In genomic region chr17:75666959-75667790, GRCh38 we compare ENCODE assay signal across 1 cellular context.
A peak's percentile ranks its signal among the peaks of the same experiment; 100 is the strongest.
TF ChIP-seq lines count a peak whose summit lies in the region.

Gene RECQL5, minus strand, starts transcription at chr17:75667154. Its CDS starts 597 bp downstream, at chr17:75666557.
Gene SAP30BP, plus strand, starts transcription at chr17:75667338. Its CDS starts 35 bp downstream, at chr17:75667373.

TF ChIP-seq in HepG2, 621 proteins besides CTCF, POLR2A, EP300 and RAD21 (continued from another document and continues in another):
- TF ChIP-seq, protein P1, sequence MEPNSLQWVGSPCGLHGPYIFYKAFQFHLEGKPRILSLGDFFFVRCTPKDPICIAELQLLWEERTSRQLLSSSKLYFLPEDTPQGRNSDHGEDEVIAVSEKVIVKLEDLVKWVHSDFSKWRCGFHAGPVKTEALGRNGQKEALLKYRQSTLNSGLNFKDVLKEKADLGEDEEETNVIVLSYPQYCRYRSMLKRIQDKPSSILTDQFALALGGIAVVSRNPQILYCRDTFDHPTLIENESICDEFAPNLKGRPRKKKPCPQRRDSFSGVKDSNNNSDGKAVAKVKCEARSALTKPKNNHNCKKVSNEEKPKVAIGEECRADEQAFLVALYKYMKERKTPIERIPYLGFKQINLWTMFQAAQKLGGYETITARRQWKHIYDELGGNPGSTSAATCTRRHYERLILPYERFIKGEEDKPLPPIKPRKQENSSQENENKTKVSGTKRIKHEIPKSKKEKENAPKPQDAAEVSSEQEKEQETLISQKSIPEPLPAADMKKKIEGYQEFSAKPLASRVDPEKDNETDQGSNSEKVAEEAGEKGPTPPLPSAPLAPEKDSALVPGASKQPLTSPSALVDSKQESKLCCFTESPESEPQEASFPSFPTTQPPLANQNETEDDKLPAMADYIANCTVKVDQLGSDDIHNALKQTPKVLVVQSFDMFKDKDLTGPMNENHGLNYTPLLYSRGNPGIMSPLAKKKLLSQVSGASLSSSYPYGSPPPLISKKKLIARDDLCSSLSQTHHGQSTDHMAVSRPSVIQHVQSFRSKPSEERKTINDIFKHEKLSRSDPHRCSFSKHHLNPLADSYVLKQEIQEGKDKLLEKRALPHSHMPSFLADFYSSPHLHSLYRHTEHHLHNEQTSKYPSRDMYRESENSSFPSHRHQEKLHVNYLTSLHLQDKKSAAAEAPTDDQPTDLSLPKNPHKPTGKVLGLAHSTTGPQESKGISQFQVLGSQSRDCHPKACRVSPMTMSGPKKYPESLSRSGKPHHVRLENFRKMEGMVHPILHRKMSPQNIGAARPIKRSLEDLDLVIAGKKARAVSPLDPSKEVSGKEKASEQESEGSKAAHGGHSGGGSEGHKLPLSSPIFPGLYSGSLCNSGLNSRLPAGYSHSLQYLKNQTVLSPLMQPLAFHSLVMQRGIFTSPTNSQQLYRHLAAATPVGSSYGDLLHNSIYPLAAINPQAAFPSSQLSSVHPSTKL (CRISPR knock-in tag; IDR thresholded peaks at IDR 0.05), result peak; percentile 37; the same call in 1 of the 2 replicates
- no peak for TF ChIP-seq KLF15 (CRISPR knock-in tag; IDR thresholded peaks at IDR 0.05; ENCODE audit: borderline replicate concordance)
- TF ChIP-seq, protein P2, sequence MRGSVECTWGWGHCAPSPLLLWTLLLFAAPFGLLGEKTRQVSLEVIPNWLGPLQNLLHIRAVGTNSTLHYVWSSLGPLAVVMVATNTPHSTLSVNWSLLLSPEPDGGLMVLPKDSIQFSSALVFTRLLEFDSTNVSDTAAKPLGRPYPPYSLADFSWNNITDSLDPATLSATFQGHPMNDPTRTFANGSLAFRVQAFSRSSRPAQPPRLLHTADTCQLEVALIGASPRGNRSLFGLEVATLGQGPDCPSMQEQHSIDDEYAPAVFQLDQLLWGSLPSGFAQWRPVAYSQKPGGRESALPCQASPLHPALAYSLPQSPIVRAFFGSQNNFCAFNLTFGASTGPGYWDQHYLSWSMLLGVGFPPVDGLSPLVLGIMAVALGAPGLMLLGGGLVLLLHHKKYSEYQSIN (CRISPR knock-in tag; IDR thresholded peaks at IDR 0.05; ENCODE audit: borderline replicate concordance), result no peak
- TF ChIP-seq ZNF276 (CRISPR knock-in tag; IDR thresholded peaks at IDR 0.05; ENCODE audit: low read depth), result no peak
- TF ChIP-seq CHD2 (IDR thresholded peaks at IDR 0.05; ENCODE audit: low read depth, low read length), result 0 out of 2 replicates have a peak, but pooled peaks have one; percentile 9
- peak; percentile 38 for TF ChIP-seq TGIF2 (CRISPR knock-in tag; IDR thresholded peaks at IDR 0.05)
- TF ChIP-seq SNRNP70 (IDR thresholded peaks at IDR 0.05; ENCODE audit: low read depth, low read length), result no peak
- no peak for TF ChIP-seq ONECUT2 (CRISPR knock-in tag; IDR thresholded peaks at IDR 0.05)
- 0 out of 2 replicates have a peak, but pooled peaks have one; percentile 23 for TF ChIP-seq ZNF329 (CRISPR knock-in tag; IDR thresholded peaks at IDR 0.05; ENCODE audit: low read depth)
- no peak; the same call in 1 of the 2 replicates for TF ChIP-seq REPIN1 (CRISPR knock-in tag; IDR thresholded peaks at IDR 0.05; ENCODE audit: borderline replicate concordance, low read depth)
- no peak for TF ChIP-seq ZNF326 (CRISPR knock-in tag; IDR thresholded peaks at IDR 0.05; ENCODE audit: borderline replicate concordance)
- TF ChIP-seq FIP1L1 (IDR thresholded peaks at IDR 0.05; ENCODE audit: borderline replicate concordance, insufficient read depth, low read depth, low read length), result 0 out of 2 replicates have a peak, but pooled peaks have one; percentile 22
- no peak for TF ChIP-seq MAF1 (CRISPR knock-in tag; IDR thresholded peaks at IDR 0.05; ENCODE audit: borderline replicate concordance)
- no peak for TF ChIP-seq GPN1 (CRISPR knock-in tag; IDR thresholded peaks at IDR 0.05; ENCODE audit: borderline replicate concordance)
- TF ChIP-seq HNRNPUL1 (IDR thresholded peaks at IDR 0.05; ENCODE audit: low read depth, low read length), result no peak
- TF ChIP-seq, protein P3, sequence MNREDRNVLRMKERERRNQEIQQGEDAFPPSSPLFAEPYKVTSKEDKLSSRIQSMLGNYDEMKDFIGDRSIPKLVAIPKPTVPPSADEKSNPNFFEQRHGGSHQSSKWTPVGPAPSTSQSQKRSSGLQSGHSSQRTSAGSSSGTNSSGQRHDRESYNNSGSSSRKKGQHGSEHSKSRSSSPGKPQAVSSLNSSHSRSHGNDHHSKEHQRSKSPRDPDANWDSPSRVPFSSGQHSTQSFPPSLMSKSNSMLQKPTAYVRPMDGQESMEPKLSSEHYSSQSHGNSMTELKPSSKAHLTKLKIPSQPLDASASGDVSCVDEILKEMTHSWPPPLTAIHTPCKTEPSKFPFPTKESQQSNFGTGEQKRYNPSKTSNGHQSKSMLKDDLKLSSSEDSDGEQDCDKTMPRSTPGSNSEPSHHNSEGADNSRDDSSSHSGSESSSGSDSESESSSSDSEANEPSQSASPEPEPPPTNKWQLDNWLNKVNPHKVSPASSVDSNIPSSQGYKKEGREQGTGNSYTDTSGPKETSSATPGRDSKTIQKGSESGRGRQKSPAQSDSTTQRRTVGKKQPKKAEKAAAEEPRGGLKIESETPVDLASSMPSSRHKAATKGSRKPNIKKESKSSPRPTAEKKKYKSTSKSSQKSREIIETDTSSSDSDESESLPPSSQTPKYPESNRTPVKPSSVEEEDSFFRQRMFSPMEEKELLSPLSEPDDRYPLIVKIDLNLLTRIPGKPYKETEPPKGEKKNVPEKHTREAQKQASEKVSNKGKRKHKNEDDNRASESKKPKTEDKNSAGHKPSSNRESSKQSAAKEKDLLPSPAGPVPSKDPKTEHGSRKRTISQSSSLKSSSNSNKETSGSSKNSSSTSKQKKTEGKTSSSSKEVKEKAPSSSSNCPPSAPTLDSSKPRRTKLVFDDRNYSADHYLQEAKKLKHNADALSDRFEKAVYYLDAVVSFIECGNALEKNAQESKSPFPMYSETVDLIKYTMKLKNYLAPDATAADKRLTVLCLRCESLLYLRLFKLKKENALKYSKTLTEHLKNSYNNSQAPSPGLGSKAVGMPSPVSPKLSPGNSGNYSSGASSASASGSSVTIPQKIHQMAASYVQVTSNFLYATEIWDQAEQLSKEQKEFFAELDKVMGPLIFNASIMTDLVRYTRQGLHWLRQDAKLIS (CRISPR knock-in tag; IDR thresholded peaks at IDR 0.05), result no peak
- TF ChIP-seq ZNF598 (CRISPR knock-in tag; IDR thresholded peaks at IDR 0.05; ENCODE audit: borderline replicate concordance), result peak; percentile 45; the same call in 1 of the 2 replicates
- no peak for TF ChIP-seq MLLT10 (CRISPR knock-in tag; IDR thresholded peaks at IDR 0.05)
- TF ChIP-seq CBFB (CRISPR knock-in tag; IDR thresholded peaks at IDR 0.05), result peak; percentile 31; the same call in 1 of the 2 replicates
- TF ChIP-seq RNF219 (CRISPR knock-in tag; IDR thresholded peaks at IDR 0.05), result no peak
- peak; percentile 82; the same call in 1 of the 2 replicates for TF ChIP-seq SALL1 (CRISPR knock-in tag; IDR thresholded peaks at IDR 0.05)
- TF ChIP-seq MAFK (conservative IDR thresholded peaks at IDR 0.05 in 1 of 2, IDR thresholded peaks at IDR 0.05 in 1 of 2; ENCODE audit: low read length in 2 of 2), result 0 out of 4 replicates have a peak, but pooled peaks of 1 of the 2 experiments have one; percentile 4
- peak; percentile 64; the same call in 1 of the 2 replicates for TF ChIP-seq U2AF2 (IDR thresholded peaks at IDR 0.05; ENCODE audit: low read depth, low read length)
- peak; percentile 78; the same call in 1 of the 2 replicates for TF ChIP-seq ZNF891 (CRISPR knock-in tag; IDR thresholded peaks at IDR 0.05)
- 0 out of 2 replicates have a peak, but pooled peaks have one; percentile 4 for TF ChIP-seq CC2D1A (CRISPR knock-in tag; IDR thresholded peaks at IDR 0.05)
- TF ChIP-seq ATF5 (CRISPR knock-in tag; IDR thresholded peaks at IDR 0.05; ENCODE audit: low read depth), result no peak
- TF ChIP-seq CBX1 (IDR thresholded peaks at IDR 0.05; ENCODE audit: low read depth), result no peak
- no peak for TF ChIP-seq TEAD3 (CRISPR knock-in tag; optimal IDR thresholded peaks at IDR 0.05; ENCODE audit: borderline replicate concordance)
- TF ChIP-seq, protein P4, sequence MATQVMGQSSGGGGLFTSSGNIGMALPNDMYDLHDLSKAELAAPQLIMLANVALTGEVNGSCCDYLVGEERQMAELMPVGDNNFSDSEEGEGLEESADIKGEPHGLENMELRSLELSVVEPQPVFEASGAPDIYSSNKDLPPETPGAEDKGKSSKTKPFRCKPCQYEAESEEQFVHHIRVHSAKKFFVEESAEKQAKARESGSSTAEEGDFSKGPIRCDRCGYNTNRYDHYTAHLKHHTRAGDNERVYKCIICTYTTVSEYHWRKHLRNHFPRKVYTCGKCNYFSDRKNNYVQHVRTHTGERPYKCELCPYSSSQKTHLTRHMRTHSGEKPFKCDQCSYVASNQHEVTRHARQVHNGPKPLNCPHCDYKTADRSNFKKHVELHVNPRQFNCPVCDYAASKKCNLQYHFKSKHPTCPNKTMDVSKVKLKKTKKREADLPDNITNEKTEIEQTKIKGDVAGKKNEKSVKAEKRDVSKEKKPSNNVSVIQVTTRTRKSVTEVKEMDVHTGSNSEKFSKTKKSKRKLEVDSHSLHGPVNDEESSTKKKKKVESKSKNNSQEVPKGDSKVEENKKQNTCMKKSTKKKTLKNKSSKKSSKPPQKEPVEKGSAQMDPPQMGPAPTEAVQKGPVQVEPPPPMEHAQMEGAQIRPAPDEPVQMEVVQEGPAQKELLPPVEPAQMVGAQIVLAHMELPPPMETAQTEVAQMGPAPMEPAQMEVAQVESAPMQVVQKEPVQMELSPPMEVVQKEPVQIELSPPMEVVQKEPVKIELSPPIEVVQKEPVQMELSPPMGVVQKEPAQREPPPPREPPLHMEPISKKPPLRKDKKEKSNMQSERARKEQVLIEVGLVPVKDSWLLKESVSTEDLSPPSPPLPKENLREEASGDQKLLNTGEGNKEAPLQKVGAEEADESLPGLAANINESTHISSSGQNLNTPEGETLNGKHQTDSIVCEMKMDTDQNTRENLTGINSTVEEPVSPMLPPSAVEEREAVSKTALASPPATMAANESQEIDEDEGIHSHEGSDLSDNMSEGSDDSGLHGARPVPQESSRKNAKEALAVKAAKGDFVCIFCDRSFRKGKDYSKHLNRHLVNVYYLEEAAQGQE (IDR thresholded peaks at IDR 0.05; ENCODE audit: borderline replicate concordance in 1 of 2, low read depth in 1 of 2, low read length in 2 of 2), result no peak; a peak in 1 of 4 replicates
- no peak for TF ChIP-seq FOXA1 (IDR thresholded peaks at IDR 0.05)
- TF ChIP-seq FOXA1 (CRISPR knock-in tag; IDR thresholded peaks at IDR 0.05), result no peak
- no peak for TF ChIP-seq ZNF20 (CRISPR knock-in tag; IDR thresholded peaks at IDR 0.05)
- TF ChIP-seq MEIS1 (CRISPR knock-in tag; IDR thresholded peaks at IDR 0.05; ENCODE audit: borderline replicate concordance), result no peak
- no peak for TF ChIP-seq ZKSCAN5 (CRISPR knock-in tag; IDR thresholded peaks at IDR 0.05)
- peak; percentile 17; the same call in 1 of the 2 replicates for TF ChIP-seq RCOR2 (CRISPR knock-in tag; IDR thresholded peaks at IDR 0.05)
- no peak for TF ChIP-seq NFE2L2 (IDR thresholded peaks at IDR 0.05; ENCODE audit: low read length)
- no peak; the same call in 1 of the 2 replicates for TF ChIP-seq ZBTB43 (CRISPR knock-in tag; conservative IDR thresholded peaks at IDR 0.05)
- 0 out of 2 replicates have a peak, but pooled peaks have one; percentile 12 for TF ChIP-seq NFKBIZ (CRISPR knock-in tag; IDR thresholded peaks at IDR 0.05)
- no peak for TF ChIP-seq HDAC6 (IDR thresholded peaks at IDR 0.05; ENCODE audit: low read depth, low read length)
- TF ChIP-seq ZNF781 (CRISPR knock-in tag; IDR thresholded peaks at IDR 0.05; ENCODE audit: borderline replicate concordance, not compliant biosample characterization), result no peak
